8 cellular contexts compared by ENCODE assay signal in the genomic region with DNA sequence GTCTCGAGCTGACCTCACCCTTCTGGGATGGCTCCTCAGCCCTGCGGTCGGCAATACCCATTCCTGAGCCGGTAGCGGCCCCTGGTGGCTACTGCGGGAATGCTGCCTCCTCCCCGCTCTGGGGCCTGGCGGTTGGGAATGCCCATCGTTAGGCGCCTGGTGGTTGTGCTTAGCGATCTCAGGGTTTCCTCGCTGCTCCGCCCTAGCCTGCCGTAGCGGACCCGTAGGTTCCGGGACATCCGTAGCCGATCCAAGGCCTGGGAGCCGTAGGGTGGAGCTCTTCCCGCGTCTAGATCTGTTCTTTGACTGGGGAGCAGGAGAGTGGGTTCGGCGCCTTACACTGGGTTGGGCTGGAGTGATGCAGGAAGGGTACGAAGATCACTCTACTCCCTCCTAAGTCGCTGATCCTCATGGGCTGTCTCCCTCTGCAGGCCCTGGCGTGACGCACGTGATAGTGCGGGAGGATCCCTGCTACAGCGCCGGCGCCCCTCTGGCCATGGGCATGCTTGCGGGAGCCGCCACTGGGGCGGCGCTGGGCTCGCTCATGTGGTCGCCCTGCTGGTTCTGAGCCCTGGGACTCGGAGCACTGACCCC. TPM values are rescaled to one million over a fixed set of nuclear protein-coding genes. Genes with fewer than 3 reads are reported as not detected.
DNase-seq lines count a peak whose midpoint lies in the region; ATAC-seq lines count a peak whose summit lies in the region.

No MANE protein-coding gene starts in this region.

- peak; percentile 83 for DNase-seq in NCI-H510A treated with DMSO at 0.1 percent for 48 hours (lab: John Stamatoyannopoulos, UW)
- DNase-seq in activated CD4-positive, alpha-beta T cell treated with anti-CD3 and anti-CD28 coated beads, Interleukin-2, amount 50 U/mL, for 1 hour = peak; percentile 88
- DNase-seq in dedifferentiated amniotic fluid mesenchymal stem cell (ENCODE audit: extremely low spot score) = peak; percentile 78
- peak; percentile 84 for DNase-seq in left lobe of liver (ENCODE audit: low spot score)
- DNase-seq in stimulated activated CD4-positive, alpha-beta T cell treated with anti-CD3 and anti-CD28 coated beads, Interleukin-2, amount 100 ng/mL, for 24 hours = peak; percentile 91 to 93
- DNase-seq in DMS79 (lab: John Stamatoyannopoulos, UW) = no peak

- ATAC-seq in HG02981 (IDR thresholded peaks at IDR 0.05; ENCODE audit: unreplicated experiment) (peak; percentile 83), left lobe of liver (peak; percentile 98)

- peak overlapping the region; percentile 5; the same call in 1 of the 2 replicates for H3K4me3 ChIP-seq in GM08714 (ENCODE audit: low read length)

RNA-seq across cellular contexts. Expression of a gene that starts 14.8 kb away (rescaled TPM):
- total RNA-seq in left lobe of liver = 1.3 TPM
